Comparison of ENCODE assay signal across 21 cellular contexts in genomic region chr5:157956271-157956885, GRCh38.
A peak's percentile ranks its signal among the peaks of the same experiment; 100 is the strongest.
DNase-seq lines count a peak whose midpoint lies in the region; ATAC-seq and TF ChIP-seq lines count a peak whose summit lies in the region.
"Had no signal": no experiment of that assay in that cellular context is flagged by ENCODE, and none has a peak within 500 bp of the region (broad histone marks: within the 10 kb centered on the region; RNA-seq: fewer than 3 reads in every experiment).

No MANE protein-coding gene starts in this region.

- intact Hi-C loops in activated CD4-positive, alpha-beta T cell treated with anti-CD3 and anti-CD28 coated beads for 36 hours (cut with DNase I, micrococcal nuclease), result no loop called here
- intact Hi-C loops in Right ventricle myocardium superior (cut with DNase I), result no loop called here
- intact Hi-C loops in spleen (cut with DNase I; ENCODE audit: low total_unique reads), result no loop called here

- no peaks in the 10 kb centered on the region for H3K4me1 ChIP-seq in spleen
- no peaks in the 10 kb centered on the region for H3K4me1 ChIP-seq in gastroesophageal sphincter
- H3K4me1 ChIP-seq: adrenal gland, psoas muscle had no signal

- TF ChIP-seq EP300 in gastroesophageal sphincter (IDR thresholded peaks at IDR 0.05), result no peak

- H3K4me3 ChIP-seq in spleen, result no peak overlapping the region
- no peak overlapping the region for H3K4me3 ChIP-seq in gastroesophageal sphincter
- H3K4me3 ChIP-seq: adrenal gland, dorsolateral prefrontal cortex, GM23248, psoas muscle, smooth muscle cell, tibial artery had no signal

- DNase-seq in activated CD4-positive, alpha-beta T cell treated with anti-CD3 and anti-CD28 coated beads for 36 hours, result peak; percentile 7
- DNase-seq in activated CD4-positive, alpha-beta T cell treated with anti-CD3 and anti-CD28 coated beads, Interleukin-2, amount 50 U/mL, for 1 hour, result no peak
- DNase-seq in NOMO-1 treated with DMSO at 0.1 percent for 48 hours (lab: John Stamatoyannopoulos, UW; ENCODE audit: unreplicated experiment), result peak; percentile 58
- peak; percentile 63 for DNase-seq in globus pallidus (ENCODE audit: low spot score)
- DNase-seq in stimulated activated naive B cell treated with anti-CD40 and anti-IgM and Interleukin-4, amounts not matched to agents 10 μg/mL and 1 μg/mL and 100 μg/mL, for 72 hours, result no peak
- no peak for DNase-seq in Right ventricle myocardium superior
- DNase-seq in spleen, result no peak
- DNase-seq: adrenal gland, DMS79 treated with DMSO at 0.1 percent for 48 hours, dorsolateral prefrontal cortex, head of caudate nucleus, NCI-H1436, psoas muscle, SIG-M5, tibial artery had no signal

- H3K9me3 Mint-ChIP-seq in activated CD4-positive, alpha-beta T cell treated with anti-CD3 and anti-CD28 coated beads for 36 hours (ENCODE audit: low read depth), result no peaks in the 10 kb centered on the region
- no peaks in the 10 kb centered on the region for H3K9me3 Mint-ChIP-seq in stimulated activated naive B cell treated with anti-CD40 and anti-IgM and Interleukin-4, amounts not matched to agents 10 μg/mL and 1 μg/mL and 100 μg/mL, for 72 hours
- H3K9me3 Mint-ChIP-seq: natural killer cell treated with Interleukin-12 subunit alpha and Interleukin-12 subunit beta and Interleukin-15 and Interleukin-18, amount 100 ng/mL, for 72 hours had no signal

- peaks cover 6% of the 10 kb centered on the region for H3K27me3 Mint-ChIP-seq in activated CD4-positive, alpha-beta T cell treated with anti-CD3 and anti-CD28 coated beads for 36 hours
- peaks cover 0 to 15% of the 10 kb centered on the region in 2 donors for H3K27me3 Mint-ChIP-seq in stimulated activated naive B cell treated with anti-CD40 and anti-IgM and Interleukin-4, amounts not matched to agents 10 μg/mL and 1 μg/mL and 100 μg/mL, for 72 hours

- H3K27ac ChIP-seq in spleen (no peak overlapping the region), gastroesophageal sphincter (no peak overlapping the region)
- H3K27ac ChIP-seq: adrenal gland, dorsolateral prefrontal cortex, GM23248, psoas muscle, tibial artery had no signal

- H3K4me3 Mint-ChIP-seq in activated CD4-positive, alpha-beta T cell treated with anti-CD3 and anti-CD28 coated beads for 36 hours, result no peak overlapping the region
- H3K4me3 Mint-ChIP-seq in stimulated activated naive B cell treated with anti-CD40 and anti-IgM and Interleukin-4, amounts not matched to agents 10 μg/mL and 1 μg/mL and 100 μg/mL, for 72 hours, result no peak overlapping the region
- H3K4me3 Mint-ChIP-seq: CD14-positive monocyte; natural killer cell treated with Interleukin-12 subunit alpha and Interleukin-12 subunit beta and Interleukin-15 and Interleukin-18, amount 100 ng/mL, for 72 hours; WTC11 had no signal

- CTCF ChIA-PET in activated CD4-positive, alpha-beta T cell treated with anti-CD3 and anti-CD28 coated beads for 36 hours (lab: Charles Lee), result no interaction called here

- H3K9me3 ChIP-seq in spleen (no peaks in the 10 kb centered on the region), gastroesophageal sphincter (peaks cover 0 to 3% (median 0%) of the 10 kb centered on the region in 3 donors)
- H3K9me3 ChIP-seq: adrenal gland, psoas muscle, tibial artery had no signal

- no peaks in the 10 kb centered on the region for H3K36me3 Mint-ChIP-seq in activated CD4-positive, alpha-beta T cell treated with anti-CD3 and anti-CD28 coated beads for 36 hours (ENCODE audit: low read depth)
- H3K36me3 Mint-ChIP-seq in stimulated activated naive B cell treated with anti-CD40 and anti-IgM and Interleukin-4, amounts not matched to agents 10 μg/mL and 1 μg/mL and 100 μg/mL, for 72 hours, result no peaks in the 10 kb centered on the region
- H3K36me3 Mint-ChIP-seq: CD14-positive monocyte; natural killer cell treated with Interleukin-12 subunit alpha and Interleukin-12 subunit beta and Interleukin-15 and Interleukin-18, amount 100 ng/mL, for 72 hours; WTC11 had no signal

- no peak for TF ChIP-seq CTCF in spleen (IDR thresholded peaks at IDR 0.05 in 8 of 11, conservative IDR thresholded peaks at IDR 0.05 in 3 of 11)
- no peak for TF ChIP-seq CTCF in gastroesophageal sphincter (IDR thresholded peaks at IDR 0.05)

- H3K27ac Mint-ChIP-seq in activated CD4-positive, alpha-beta T cell treated with anti-CD3 and anti-CD28 coated beads for 36 hours, result peak overlapping the region; percentile 14
- no peak overlapping the region for H3K27ac Mint-ChIP-seq in stimulated activated naive B cell treated with anti-CD40 and anti-IgM and Interleukin-4, amounts not matched to agents 10 μg/mL and 1 μg/mL and 100 μg/mL, for 72 hours
- H3K27ac Mint-ChIP-seq: natural killer cell treated with Interleukin-12 subunit alpha and Interleukin-12 subunit beta and Interleukin-15 and Interleukin-18, amount 100 ng/mL, for 72 hours; WTC11 had no signal

- peak; percentile 87 for ATAC-seq in activated CD4-positive, alpha-beta T cell treated with anti-CD3 and anti-CD28 coated beads for 36 hours
- peak; percentile 25 to 39 for ATAC-seq in stimulated activated naive B cell treated with anti-CD40 and anti-IgM and Interleukin-4, amounts not matched to agents 10 μg/mL and 1 μg/mL and 100 μg/mL, for 72 hours (replicated peaks)
- ATAC-seq in Right ventricle myocardium superior (ENCODE audit: poor library complexity), result no peak
- ATAC-seq in gastroesophageal sphincter, result no peak
- ATAC-seq: natural killer cell treated with Interleukin-12 subunit alpha and Interleukin-12 subunit beta and Interleukin-15 and Interleukin-18, amount 100 ng/mL, for 72 hours; psoas muscle; WTC11 had no signal

- TF ChIP-seq POLR2A in spleen (IDR thresholded peaks at IDR 0.05), result no peak
- TF ChIP-seq POLR2A in gastroesophageal sphincter (IDR thresholded peaks at IDR 0.05), result no peak

- peaks cover 0 to 4% (median 0%) of the 10 kb centered on the region in 7 donors for H3K27me3 ChIP-seq in spleen (replicated peaks in 1 of 7)
- H3K27me3 ChIP-seq in gastroesophageal sphincter, result no peaks in the 10 kb centered on the region
- H3K27me3 ChIP-seq: adrenal gland, tibial artery had no signal

- POLR2A ChIA-PET in activated CD4-positive, alpha-beta T cell treated with anti-CD3 and anti-CD28 coated beads for 36 hours (lab: Charles Lee), result no interaction called here

- H3K36me3 ChIP-seq in spleen (no peaks in the 10 kb centered on the region), gastroesophageal sphincter (no peaks in the 10 kb centered on the region)
- H3K36me3 ChIP-seq: adrenal gland, tibial artery had no signal

- peaks cover 8% of the 10 kb centered on the region for H3K4me1 Mint-ChIP-seq in activated CD4-positive, alpha-beta T cell treated with anti-CD3 and anti-CD28 coated beads for 36 hours
- no peaks in the 10 kb centered on the region for H3K4me1 Mint-ChIP-seq in stimulated activated naive B cell treated with anti-CD40 and anti-IgM and Interleukin-4, amounts not matched to agents 10 μg/mL and 1 μg/mL and 100 μg/mL, for 72 hours

- WGBS in spleen, 5 donors, result 60 to 85% (median 73%) methylated on average over 3 of the region's 3 CpGs
- WGBS in gastroesophageal sphincter (ENCODE audit: low coverage in 1 of 2), 2 donors, result 44 to 59% methylated on average over 2 to 3 of the region's 3 CpGs

Comparison
In these comparisons a context has a peak if more than half of its experiments do, and no peak if none do; other contexts are left out.
1. DNase-seq: peak in activated CD4-positive, alpha-beta T cell treated with anti-CD3 and anti-CD28 coated beads for 36 hours (single experiment), NOMO-1 treated with DMSO at 0.1 percent for 48 hours (single experiment) and globus pallidus (single experiment); none in activated CD4-positive, alpha-beta T cell treated with anti-CD3 and anti-CD28 coated beads, Interleukin-2, amount 50 U/mL, for 1 hour (single experiment), stimulated activated naive B cell treated with anti-CD40 and anti-IgM and Interleukin-4, amounts not matched to agents 10 μg/mL and 1 μg/mL and 100 μg/mL, for 72 hours (single experiment), Right ventricle myocardium superior (single experiment) and spleen (single experiment).
2. ATAC-seq: peak in activated CD4-positive, alpha-beta T cell treated with anti-CD3 and anti-CD28 coated beads for 36 hours (single experiment) and stimulated activated naive B cell treated with anti-CD40 and anti-IgM and Interleukin-4, amounts not matched to agents 10 μg/mL and 1 μg/mL and 100 μg/mL, for 72 hours (2 of 2); none in Right ventricle myocardium superior (single experiment) and gastroesophageal sphincter (single experiment).